8 cellular contexts compared by ENCODE assay signal in the genomic region with DNA sequence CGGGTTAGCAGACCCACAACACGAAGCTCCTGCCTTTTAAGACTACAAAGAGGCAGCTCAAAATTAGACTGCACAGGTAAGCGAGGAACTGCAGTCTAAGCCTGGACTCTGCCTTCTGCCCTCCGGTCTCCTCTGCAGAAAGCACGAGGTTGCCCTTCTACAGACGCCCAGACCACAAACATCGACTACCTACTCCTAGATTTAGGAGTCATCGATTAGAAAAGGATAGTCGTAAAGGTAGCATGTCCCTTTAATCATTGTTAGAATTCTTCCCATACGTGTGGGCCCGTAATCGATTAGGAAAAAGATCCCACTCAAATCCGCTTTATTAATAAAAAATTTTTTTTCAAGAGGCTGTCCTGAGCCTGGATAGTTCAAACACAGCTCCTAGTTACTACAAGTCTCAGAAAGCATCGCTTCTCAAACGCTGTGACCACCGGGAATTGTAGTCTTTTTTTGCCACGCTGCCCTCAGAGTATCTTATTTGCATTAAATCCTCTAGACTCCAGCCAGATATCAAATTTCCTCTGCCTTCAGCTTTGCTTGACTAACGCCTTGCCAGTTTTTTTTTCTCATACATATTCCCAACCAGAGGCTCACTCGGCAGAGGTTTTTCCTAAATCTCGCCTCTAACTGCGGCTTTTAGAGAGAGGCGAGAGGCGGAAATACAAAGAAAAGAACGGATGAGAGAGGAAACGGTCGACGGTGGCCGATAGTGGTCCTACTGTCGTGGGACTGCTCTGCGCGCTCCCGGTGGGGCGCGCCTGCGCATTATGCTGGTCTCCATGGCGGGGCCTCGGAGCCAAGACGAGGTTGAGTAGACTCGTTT. TPM values are rescaled to one million over a fixed set of nuclear protein-coding genes. Genes with fewer than 3 reads are reported as not detected.
A peak's percentile ranks its signal among the peaks of the same experiment; 100 is the strongest.
DNase-seq lines count a peak whose midpoint lies in the region; ATAC-seq and TF ChIP-seq lines count a peak whose summit lies in the region.

A gene with protein sequence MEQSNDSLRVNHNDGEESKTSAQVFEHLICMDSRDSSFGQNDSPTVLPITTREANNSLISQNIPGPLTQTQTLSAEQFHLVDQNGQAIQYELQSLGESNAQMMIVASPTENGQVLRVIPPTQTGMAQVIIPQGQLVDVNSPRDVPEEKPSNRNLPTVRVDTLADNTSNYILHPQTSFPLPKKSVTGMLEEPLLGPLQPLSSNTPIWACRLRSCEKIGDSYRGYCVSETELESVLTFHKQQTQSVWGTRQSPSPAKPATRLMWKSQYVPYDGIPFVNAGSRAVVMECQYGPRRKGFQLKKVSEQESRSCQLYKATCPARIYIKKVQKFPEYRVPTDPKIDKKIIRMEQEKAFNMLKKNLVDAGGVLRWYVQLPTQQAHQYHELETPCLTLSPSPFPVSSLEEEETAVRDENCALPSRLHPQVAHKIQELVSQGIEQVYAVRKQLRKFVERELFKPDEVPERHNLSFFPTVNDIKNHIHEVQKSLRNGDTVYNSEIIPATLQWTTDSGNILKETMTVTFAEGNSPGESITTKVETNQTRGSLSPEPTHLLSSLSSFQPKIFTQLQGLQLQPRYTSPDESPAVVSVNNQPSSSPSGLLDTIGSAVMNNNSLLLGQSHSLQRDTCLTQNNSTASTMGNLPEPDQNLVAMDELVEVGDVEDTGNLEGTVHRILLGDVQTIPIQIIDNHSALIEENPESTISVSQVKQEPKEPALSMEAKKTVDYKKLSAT (plus strand): TSS at position 763 of the 829 bp plus-strand sequence. CDS start 29,628 bp downstream, outside the sequence.
A gene (minus strand): TSS at position 161 of the 829 bp plus-strand sequence. CDS start 197 bp downstream, outside the sequence.

- TF ChIP-seq POLR2A in erythroblast (IDR thresholded peaks at IDR 0.05; ENCODE audit: low read length) = peak; percentile 40

- no peak for TF ChIP-seq RAD21 in Ishikawa (IDR thresholded peaks at IDR 0.05; ENCODE audit: low read depth)

- DNase-seq in DMS153 treated with DMSO at 0.1 percent for 48 hours (lab: John Stamatoyannopoulos, UW; ENCODE audit: unreplicated experiment) (peak; percentile 98), OCI-M2 (lab: John Stamatoyannopoulos, UW; ENCODE audit: unreplicated experiment) (peak; percentile 31), erythroblast (lab: John Stamatoyannopoulos, UW) (peak; percentile 95), mucosa of gallbladder (ENCODE audit: low spot score) (peak; percentile 96)
- DNase-seq in activated T-cell treated with anti-CD3 and anti-CD28 coated beads, Interleukin-2, amount 50 U/mL, for 1 hour = peak; percentile 88
- DNase-seq in stimulated activated CD8-positive, alpha-beta memory T cell treated with anti-CD3 and anti-CD28 coated beads, Interleukin-4, amount 100 ng/mL, for 24 hours (ENCODE audit: low read depth) = peak; percentile 84

- TF ChIP-seq EP300 in Ishikawa (IDR thresholded peaks at IDR 0.05; ENCODE audit: borderline replicate concordance) = no peak

- peak; percentile 75 for ATAC-seq in GM21619 (IDR thresholded peaks at IDR 0.05; ENCODE audit: unreplicated experiment)

TF ChIP-seq in Ishikawa, 13 proteins besides CTCF, POLR2A, EP300 and RAD21:
- TF ChIP-seq CREB1 (IDR thresholded peaks at IDR 0.05; ENCODE audit: low read depth) (no peak), TEAD4 (IDR thresholded peaks at IDR 0.05) (no peak), ZBTB7A (IDR thresholded peaks at IDR 0.05; ENCODE audit: low read depth) (no peak), FOXM1 (IDR thresholded peaks at IDR 0.05; ENCODE audit: borderline replicate concordance, low read depth) (no peak), CEBPB (IDR thresholded peaks at IDR 0.05) (no peak), YY1 (IDR thresholded peaks at IDR 0.05; ENCODE audit: low read depth) (peak; percentile 74), TAF1 (IDR thresholded peaks at IDR 0.05; ENCODE audit: low read depth) (peak; percentile 82), NFIC (IDR thresholded peaks at IDR 0.05) (0 out of 2 replicates have a peak, but pooled peaks have one; percentile 24), EGR1 (IDR thresholded peaks at IDR 0.05) (no peak), TCF12 (IDR thresholded peaks at IDR 0.05; ENCODE audit: low read depth) (0 out of 2 replicates have a peak, but pooled peaks have one; percentile 9)
- TF ChIP-seq, protein P1, sequence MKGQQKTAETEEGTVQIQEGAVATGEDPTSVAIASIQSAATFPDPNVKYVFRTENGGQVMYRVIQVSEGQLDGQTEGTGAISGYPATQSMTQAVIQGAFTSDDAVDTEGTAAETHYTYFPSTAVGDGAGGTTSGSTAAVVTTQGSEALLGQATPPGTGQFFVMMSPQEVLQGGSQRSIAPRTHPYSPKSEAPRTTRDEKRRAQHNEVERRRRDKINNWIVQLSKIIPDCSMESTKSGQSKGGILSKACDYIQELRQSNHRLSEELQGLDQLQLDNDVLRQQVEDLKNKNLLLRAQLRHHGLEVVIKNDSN (IDR thresholded peaks at IDR 0.05) = no peak
- TF ChIP-seq, protein P2, sequence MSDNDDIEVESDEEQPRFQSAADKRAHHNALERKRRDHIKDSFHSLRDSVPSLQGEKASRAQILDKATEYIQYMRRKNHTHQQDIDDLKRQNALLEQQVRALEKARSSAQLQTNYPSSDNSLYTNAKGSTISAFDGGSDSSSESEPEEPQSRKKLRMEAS (IDR thresholded peaks at IDR 0.05) = peak; percentile 97
- TF ChIP-seq, protein P3, sequence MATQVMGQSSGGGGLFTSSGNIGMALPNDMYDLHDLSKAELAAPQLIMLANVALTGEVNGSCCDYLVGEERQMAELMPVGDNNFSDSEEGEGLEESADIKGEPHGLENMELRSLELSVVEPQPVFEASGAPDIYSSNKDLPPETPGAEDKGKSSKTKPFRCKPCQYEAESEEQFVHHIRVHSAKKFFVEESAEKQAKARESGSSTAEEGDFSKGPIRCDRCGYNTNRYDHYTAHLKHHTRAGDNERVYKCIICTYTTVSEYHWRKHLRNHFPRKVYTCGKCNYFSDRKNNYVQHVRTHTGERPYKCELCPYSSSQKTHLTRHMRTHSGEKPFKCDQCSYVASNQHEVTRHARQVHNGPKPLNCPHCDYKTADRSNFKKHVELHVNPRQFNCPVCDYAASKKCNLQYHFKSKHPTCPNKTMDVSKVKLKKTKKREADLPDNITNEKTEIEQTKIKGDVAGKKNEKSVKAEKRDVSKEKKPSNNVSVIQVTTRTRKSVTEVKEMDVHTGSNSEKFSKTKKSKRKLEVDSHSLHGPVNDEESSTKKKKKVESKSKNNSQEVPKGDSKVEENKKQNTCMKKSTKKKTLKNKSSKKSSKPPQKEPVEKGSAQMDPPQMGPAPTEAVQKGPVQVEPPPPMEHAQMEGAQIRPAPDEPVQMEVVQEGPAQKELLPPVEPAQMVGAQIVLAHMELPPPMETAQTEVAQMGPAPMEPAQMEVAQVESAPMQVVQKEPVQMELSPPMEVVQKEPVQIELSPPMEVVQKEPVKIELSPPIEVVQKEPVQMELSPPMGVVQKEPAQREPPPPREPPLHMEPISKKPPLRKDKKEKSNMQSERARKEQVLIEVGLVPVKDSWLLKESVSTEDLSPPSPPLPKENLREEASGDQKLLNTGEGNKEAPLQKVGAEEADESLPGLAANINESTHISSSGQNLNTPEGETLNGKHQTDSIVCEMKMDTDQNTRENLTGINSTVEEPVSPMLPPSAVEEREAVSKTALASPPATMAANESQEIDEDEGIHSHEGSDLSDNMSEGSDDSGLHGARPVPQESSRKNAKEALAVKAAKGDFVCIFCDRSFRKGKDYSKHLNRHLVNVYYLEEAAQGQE (IDR thresholded peaks at IDR 0.05; ENCODE audit: low read depth) = no peak

RNA-seq across cellular contexts. Expression of the first gene that starts in this region (rescaled TPM):
- total RNA-seq in mucosa of gallbladder = 9.6 TPM

RNA-seq across cellular contexts. Expression of the second gene that starts in this region (rescaled TPM):
- 24.4 TPM for total RNA-seq in mucosa of gallbladder

Comparison
In these comparisons a context has a peak if more than half of its experiments do, and no peak if none do; other contexts are left out.
1. Peak in every context shown above with its lines: DNase-seq and ATAC-seq.
2. DNase-seq: peak in every context shown above with its lines; median percentile 98 in DMS153 treated with DMSO at 0.1 percent for 48 hours; 96 in mucosa of gallbladder; 95 in erythroblast; 88 in activated T-cell treated with anti-CD3 and anti-CD28 coated beads, Interleukin-2, amount 50 U/mL, for 1 hour; 84 in stimulated activated CD8-positive, alpha-beta memory T cell treated with anti-CD3 and anti-CD28 coated beads, Interleukin-4, amount 100 ng/mL, for 24 hours; 31 in OCI-M2.